1 cellular context compared by ENCODE assay signal in genomic region chr2:86649119-86649947, GRCh38.
TF ChIP-seq lines count a peak whose summit lies in the region.

No MANE protein-coding gene starts in this region.

TF ChIP-seq in HepG2, 621 proteins besides CTCF, POLR2A, EP300 and RAD21 (continued from another document and continues in another):
- no peak for TF ChIP-seq ZNF607 (CRISPR knock-in tag; IDR thresholded peaks at IDR 0.05; ENCODE audit: borderline replicate concordance)
- no peak for TF ChIP-seq SRSF9 (IDR thresholded peaks at IDR 0.05; ENCODE audit: borderline replicate concordance, insufficient read depth, low read depth, low read length, poor library complexity, severe bottlenecking)
- TF ChIP-seq, protein P1, sequence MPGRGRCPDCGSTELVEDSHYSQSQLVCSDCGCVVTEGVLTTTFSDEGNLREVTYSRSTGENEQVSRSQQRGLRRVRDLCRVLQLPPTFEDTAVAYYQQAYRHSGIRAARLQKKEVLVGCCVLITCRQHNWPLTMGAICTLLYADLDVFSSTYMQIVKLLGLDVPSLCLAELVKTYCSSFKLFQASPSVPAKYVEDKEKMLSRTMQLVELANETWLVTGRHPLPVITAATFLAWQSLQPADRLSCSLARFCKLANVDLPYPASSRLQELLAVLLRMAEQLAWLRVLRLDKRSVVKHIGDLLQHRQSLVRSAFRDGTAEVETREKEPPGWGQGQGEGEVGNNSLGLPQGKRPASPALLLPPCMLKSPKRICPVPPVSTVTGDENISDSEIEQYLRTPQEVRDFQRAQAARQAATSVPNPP (CRISPR knock-in tag; IDR thresholded peaks at IDR 0.05): peak; percentile 84; the same call in 1 of the 2 replicates
- TF ChIP-seq EEA1 (CRISPR knock-in tag; IDR thresholded peaks at IDR 0.05; ENCODE audit: borderline replicate concordance): no peak
- TF ChIP-seq MLLT10 (CRISPR knock-in tag; IDR thresholded peaks at IDR 0.05): no peak
- no peak for TF ChIP-seq ZNF530 (CRISPR knock-in tag; IDR thresholded peaks at IDR 0.05; ENCODE audit: low read depth)
- TF ChIP-seq BRD4 (CRISPR knock-in tag; IDR thresholded peaks at IDR 0.05): no peak
- TF ChIP-seq THRA (CRISPR knock-in tag; IDR thresholded peaks at IDR 0.05; ENCODE audit: borderline replicate concordance): no peak
- TF ChIP-seq HOXD1 (CRISPR knock-in tag; IDR thresholded peaks at IDR 0.05): no peak
- TF ChIP-seq ZNF598 (CRISPR knock-in tag; IDR thresholded peaks at IDR 0.05; ENCODE audit: borderline replicate concordance): no peak
- TF ChIP-seq HMGA1 (CRISPR knock-in tag; conservative IDR thresholded peaks at IDR 0.05): no peak
- TF ChIP-seq ZNF20 (CRISPR knock-in tag; IDR thresholded peaks at IDR 0.05): no peak
- TF ChIP-seq, protein P2, sequence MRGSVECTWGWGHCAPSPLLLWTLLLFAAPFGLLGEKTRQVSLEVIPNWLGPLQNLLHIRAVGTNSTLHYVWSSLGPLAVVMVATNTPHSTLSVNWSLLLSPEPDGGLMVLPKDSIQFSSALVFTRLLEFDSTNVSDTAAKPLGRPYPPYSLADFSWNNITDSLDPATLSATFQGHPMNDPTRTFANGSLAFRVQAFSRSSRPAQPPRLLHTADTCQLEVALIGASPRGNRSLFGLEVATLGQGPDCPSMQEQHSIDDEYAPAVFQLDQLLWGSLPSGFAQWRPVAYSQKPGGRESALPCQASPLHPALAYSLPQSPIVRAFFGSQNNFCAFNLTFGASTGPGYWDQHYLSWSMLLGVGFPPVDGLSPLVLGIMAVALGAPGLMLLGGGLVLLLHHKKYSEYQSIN (CRISPR knock-in tag; IDR thresholded peaks at IDR 0.05; ENCODE audit: borderline replicate concordance): no peak
- peak; percentile 96 for TF ChIP-seq PITX1 (CRISPR knock-in tag; IDR thresholded peaks at IDR 0.05)
- TF ChIP-seq U2AF1 (optimal IDR thresholded peaks at IDR 0.05; ENCODE audit: low read depth, low read length): no peak
- no peak for TF ChIP-seq EED (CRISPR knock-in tag; IDR thresholded peaks at IDR 0.05)
- peak; percentile 80; the same call in 1 of the 2 replicates for TF ChIP-seq CEBPB (IDR thresholded peaks at IDR 0.05; ENCODE audit: borderline replicate concordance, low read depth, low read length)
- no peak for TF ChIP-seq TEAD2 (CRISPR knock-in tag; IDR thresholded peaks at IDR 0.05)
- TF ChIP-seq, protein P3, sequence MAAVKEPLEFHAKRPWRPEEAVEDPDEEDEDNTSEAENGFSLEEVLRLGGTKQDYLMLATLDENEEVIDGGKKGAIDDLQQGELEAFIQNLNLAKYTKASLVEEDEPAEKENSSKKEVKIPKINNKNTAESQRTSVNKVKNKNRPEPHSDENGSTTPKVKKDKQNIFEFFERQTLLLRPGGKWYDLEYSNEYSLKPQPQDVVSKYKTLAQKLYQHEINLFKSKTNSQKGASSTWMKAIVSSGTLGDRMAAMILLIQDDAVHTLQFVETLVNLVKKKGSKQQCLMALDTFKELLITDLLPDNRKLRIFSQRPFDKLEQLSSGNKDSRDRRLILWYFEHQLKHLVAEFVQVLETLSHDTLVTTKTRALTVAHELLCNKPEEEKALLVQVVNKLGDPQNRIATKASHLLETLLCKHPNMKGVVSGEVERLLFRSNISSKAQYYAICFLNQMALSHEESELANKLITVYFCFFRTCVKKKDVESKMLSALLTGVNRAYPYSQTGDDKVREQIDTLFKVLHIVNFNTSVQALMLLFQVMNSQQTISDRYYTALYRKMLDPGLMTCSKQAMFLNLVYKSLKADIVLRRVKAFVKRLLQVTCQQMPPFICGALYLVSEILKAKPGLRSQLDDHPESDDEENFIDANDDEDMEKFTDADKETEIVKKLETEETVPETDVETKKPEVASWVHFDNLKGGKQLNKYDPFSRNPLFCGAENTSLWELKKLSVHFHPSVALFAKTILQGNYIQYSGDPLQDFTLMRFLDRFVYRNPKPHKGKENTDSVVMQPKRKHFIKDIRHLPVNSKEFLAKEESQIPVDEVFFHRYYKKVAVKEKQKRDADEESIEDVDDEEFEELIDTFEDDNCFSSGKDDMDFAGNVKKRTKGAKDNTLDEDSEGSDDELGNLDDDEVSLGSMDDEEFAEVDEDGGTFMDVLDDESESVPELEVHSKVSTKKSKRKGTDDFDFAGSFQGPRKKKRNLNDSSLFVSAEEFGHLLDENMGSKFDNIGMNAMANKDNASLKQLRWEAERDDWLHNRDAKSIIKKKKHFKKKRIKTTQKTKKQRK (IDR thresholded peaks at IDR 0.05; ENCODE audit: low read length): no peak
- no peak for TF ChIP-seq ZSCAN21 (CRISPR knock-in tag; IDR thresholded peaks at IDR 0.05; ENCODE audit: borderline replicate concordance)
- TF ChIP-seq KMT2B (CRISPR knock-in tag; IDR thresholded peaks at IDR 0.05): 0 out of 2 replicates have a peak, but pooled peaks have one; percentile 20
- no peak; the same call in 1 of the 2 replicates for TF ChIP-seq POLR2AphosphoS5 (IDR thresholded peaks at IDR 0.05; ENCODE audit: low read depth, low read length)
- TF ChIP-seq SIN3B (IDR thresholded peaks at IDR 0.05; ENCODE audit: low read length): no peak
- no peak for TF ChIP-seq RERE (CRISPR knock-in tag; IDR thresholded peaks at IDR 0.05; ENCODE audit: low read depth)
- TF ChIP-seq ZNF674 (CRISPR knock-in tag; IDR thresholded peaks at IDR 0.05; ENCODE audit: low read depth): no peak
- no peak for TF ChIP-seq ADNP (CRISPR knock-in tag; IDR thresholded peaks at IDR 0.05)
- no peak for TF ChIP-seq THAP7 (CRISPR knock-in tag; IDR thresholded peaks at IDR 0.05)
- no peak for TF ChIP-seq PRDM15 (CRISPR knock-in tag; IDR thresholded peaks at IDR 0.05)
- no peak for TF ChIP-seq ZNF10 (CRISPR knock-in tag; IDR thresholded peaks at IDR 0.05; ENCODE audit: borderline replicate concordance, low read depth)
- TF ChIP-seq TOE1 (CRISPR knock-in tag; IDR thresholded peaks at IDR 0.05): no peak
- peak; percentile 78 for TF ChIP-seq ASH2L (IDR thresholded peaks at IDR 0.05; ENCODE audit: insufficient read length, low read depth, low read length)
- no peak for TF ChIP-seq FOXM1 (CRISPR knock-in tag; IDR thresholded peaks at IDR 0.05)
- TF ChIP-seq, protein P4, sequence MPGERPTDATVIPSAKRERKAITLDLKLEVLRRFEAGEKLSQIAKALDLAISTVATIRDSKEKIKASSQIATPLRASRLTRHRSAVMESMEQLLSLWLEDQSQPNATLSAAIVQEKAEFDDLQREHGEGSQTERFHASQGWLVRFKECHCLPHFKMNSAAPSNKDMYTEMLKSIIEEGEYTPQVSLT (CRISPR knock-in tag; IDR thresholded peaks at IDR 0.05; ENCODE audit: borderline replicate concordance, low read depth): no peak
- TF ChIP-seq, protein P5, sequence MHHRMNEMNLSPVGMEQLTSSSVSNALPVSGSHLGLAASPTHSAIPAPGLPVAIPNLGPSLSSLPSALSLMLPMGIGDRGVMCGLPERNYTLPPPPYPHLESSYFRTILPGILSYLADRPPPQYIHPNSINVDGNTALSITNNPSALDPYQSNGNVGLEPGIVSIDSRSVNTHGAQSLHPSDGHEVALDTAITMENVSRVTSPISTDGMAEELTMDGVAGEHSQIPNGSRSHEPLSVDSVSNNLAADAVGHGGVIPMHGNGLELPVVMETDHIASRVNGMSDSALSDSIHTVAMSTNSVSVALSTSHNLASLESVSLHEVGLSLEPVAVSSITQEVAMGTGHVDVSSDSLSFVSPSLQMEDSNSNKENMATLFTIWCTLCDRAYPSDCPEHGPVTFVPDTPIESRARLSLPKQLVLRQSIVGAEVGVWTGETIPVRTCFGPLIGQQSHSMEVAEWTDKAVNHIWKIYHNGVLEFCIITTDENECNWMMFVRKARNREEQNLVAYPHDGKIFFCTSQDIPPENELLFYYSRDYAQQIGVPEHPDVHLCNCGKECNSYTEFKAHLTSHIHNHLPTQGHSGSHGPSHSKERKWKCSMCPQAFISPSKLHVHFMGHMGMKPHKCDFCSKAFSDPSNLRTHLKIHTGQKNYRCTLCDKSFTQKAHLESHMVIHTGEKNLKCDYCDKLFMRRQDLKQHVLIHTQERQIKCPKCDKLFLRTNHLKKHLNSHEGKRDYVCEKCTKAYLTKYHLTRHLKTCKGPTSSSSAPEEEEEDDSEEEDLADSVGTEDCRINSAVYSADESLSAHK (CRISPR knock-in tag; IDR thresholded peaks at IDR 0.05; ENCODE audit: borderline replicate concordance): no peak
- TF ChIP-seq GABPB1 (CRISPR knock-in tag; IDR thresholded peaks at IDR 0.05): no peak
- no peak for TF ChIP-seq ATF7 (IDR thresholded peaks at IDR 0.05)
- no peak for TF ChIP-seq ATF7 (CRISPR knock-in tag; IDR thresholded peaks at IDR 0.05)
- TF ChIP-seq TARDBP (CRISPR knock-in tag; IDR thresholded peaks at IDR 0.05): peak; percentile 77
- TF ChIP-seq, protein P6, sequence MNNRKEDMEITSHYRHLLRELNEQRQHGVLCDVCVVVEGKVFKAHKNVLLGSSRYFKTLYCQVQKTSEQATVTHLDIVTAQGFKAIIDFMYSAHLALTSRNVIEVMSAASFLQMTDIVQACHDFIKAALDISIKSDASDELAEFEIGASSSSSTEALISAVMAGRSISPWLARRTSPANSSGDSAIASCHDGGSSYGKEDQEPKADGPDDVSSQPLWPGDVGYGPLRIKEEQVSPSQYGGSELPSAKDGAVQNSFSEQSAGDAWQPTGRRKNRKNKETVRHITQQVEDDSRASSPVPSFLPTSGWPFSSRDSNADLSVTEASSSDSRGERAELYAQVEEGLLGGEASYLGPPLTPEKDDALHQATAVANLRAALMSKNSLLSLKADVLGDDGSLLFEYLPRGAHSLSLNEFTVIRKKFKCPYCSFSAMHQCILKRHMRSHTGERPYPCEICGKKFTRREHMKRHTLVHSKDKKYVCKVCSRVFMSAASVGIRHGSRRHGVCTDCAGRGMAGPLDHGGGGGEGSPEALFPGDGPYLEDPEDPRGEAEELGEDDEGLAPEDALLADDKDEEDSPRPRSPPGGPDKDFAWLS (CRISPR knock-in tag; IDR thresholded peaks at IDR 0.05; ENCODE audit: borderline replicate concordance): no peak
- no peak for TF ChIP-seq ZNF660 (CRISPR knock-in tag; IDR thresholded peaks at IDR 0.05; ENCODE audit: borderline replicate concordance, low read depth)
